8 cellular contexts compared by ENCODE assay signal in genomic region chr19:16066611-16067104, GRCh38. TPM values are rescaled to one million over a fixed set of nuclear protein-coding genes. Genes with fewer than 3 reads are reported as not detected.
DNase-seq lines count a peak whose midpoint lies in the region; ATAC-seq and TF ChIP-seq lines count a peak whose summit lies in the region.

No MANE protein-coding gene starts in this region.

- no peak overlapping the region for H3K27ac ChIP-seq in CD4-positive, CD25-positive, alpha-beta regulatory T cell (ENCODE audit: insufficient read depth, low read length, poor library complexity, severe bottlenecking)
- peak overlapping the region; percentile 59 for H3K27ac ChIP-seq in fibroblast of lung (ENCODE audit: insufficient read depth, low read length)
- H3K27ac ChIP-seq in rectal smooth muscle tissue (ENCODE audit: low read depth, low read length), result peak overlapping the region; percentile 99

- H3K4me3 Mint-ChIP-seq in CD4-positive, CD25-positive, alpha-beta regulatory T cell, result peak overlapping the region in 3 of 4 donors; percentile 42 to 51 (median 42)
- H3K4me3 Mint-ChIP-seq in IgD-negative memory B cell, result peak overlapping the region in 1 of 4 donors; percentile 4

- H3K4me1 ChIP-seq in CD4-positive, CD25-positive, alpha-beta regulatory T cell (ENCODE audit: control insufficient read depth, insufficient read depth, low read length, poor library complexity, severe bottlenecking), result peaks cover 28% of the 10 kb centered on the region
- H3K4me1 ChIP-seq in fibroblast of lung (ENCODE audit: control insufficient read depth, extremely low read depth, insufficient read depth, low read length) (peaks cover 25% of the 10 kb centered on the region), rectal smooth muscle tissue (ENCODE audit: control insufficient read depth, insufficient read depth, low read length) (peaks cover 11% of the 10 kb centered on the region)

- no peak overlapping the region for H2AFZ ChIP-seq in fibroblast of lung (ENCODE audit: low read length)

- no peak overlapping the region for H3K4me3 ChIP-seq in CD4-positive, CD25-positive, alpha-beta regulatory T cell (ENCODE audit: low read depth, low read length)
- H3K4me3 ChIP-seq in fibroblast of lung (replicated peaks in 1 of 4; ENCODE audit: control extremely low read depth in 1 of 4, insufficient read depth in 1 of 4, low read depth in 3 of 4, low read length in 4 of 4) (peak overlapping the region in 1 of 4 experiments; percentile 77), rectal smooth muscle tissue (ENCODE audit: low read length) (peak overlapping the region; percentile 72)

- H3K27me3 ChIP-seq in CD4-positive, CD25-positive, alpha-beta regulatory T cell (ENCODE audit: control insufficient read depth, insufficient read depth, low read length), result no peaks in the 10 kb centered on the region
- no peaks in the 10 kb centered on the region for H3K27me3 ChIP-seq in fibroblast of lung (ENCODE audit: control insufficient read depth, insufficient read depth, low read length)
- H3K27me3 ChIP-seq in rectal smooth muscle tissue (ENCODE audit: control insufficient read depth, insufficient read depth, low read length), result no peaks in the 10 kb centered on the region

- no peak overlapping the region for H3K9ac ChIP-seq in fibroblast of lung (ENCODE audit: insufficient read depth, low read length)
- no peak overlapping the region for H3K9ac ChIP-seq in rectal smooth muscle tissue (ENCODE audit: low read length)

- peaks cover 30% of the 10 kb centered on the region for H3K79me2 ChIP-seq in fibroblast of lung (ENCODE audit: control insufficient read depth, insufficient read depth, low read length)

- H3K27me3 Mint-ChIP-seq in CD4-positive, CD25-positive, alpha-beta regulatory T cell, result peaks cover 11% of the 10 kb centered on the region
- no peaks in the 10 kb centered on the region for H3K27me3 Mint-ChIP-seq in IgD-negative memory B cell

- H3K4me1 Mint-ChIP-seq in CD4-positive, CD25-positive, alpha-beta regulatory T cell, result peaks cover 0 to 31% (median 16%) of the 10 kb centered on the region in 4 donors
- peaks cover 12 to 19% (median 17%) of the 10 kb centered on the region in 3 donors for H3K4me1 Mint-ChIP-seq in IgD-negative memory B cell

- no peaks in the 10 kb centered on the region for H3K36me3 Mint-ChIP-seq in CD4-positive, CD25-positive, alpha-beta regulatory T cell
- H3K36me3 Mint-ChIP-seq in IgD-negative memory B cell, result no peaks in the 10 kb centered on the region

- H3K4me2 ChIP-seq in fibroblast of lung (ENCODE audit: extremely low read depth, insufficient read depth, low read length), result no peak overlapping the region

- H3K36me3 ChIP-seq in CD4-positive, CD25-positive, alpha-beta regulatory T cell (ENCODE audit: control insufficient read depth, insufficient read depth, low read length), result no peaks in the 10 kb centered on the region
- H3K36me3 ChIP-seq in fibroblast of lung (ENCODE audit: control insufficient read depth, insufficient read depth, low read length), result peaks cover 2% of the 10 kb centered on the region
- H3K36me3 ChIP-seq in rectal smooth muscle tissue (ENCODE audit: control insufficient read depth, insufficient read depth, low read length), result peaks cover 5% of the 10 kb centered on the region

- peak; percentile 36 to 79 (median 58) for DNase-seq in CD4-positive, CD25-positive, alpha-beta regulatory T cell
- peak; percentile 42 to 54 for DNase-seq in activated CD4-positive, alpha-beta T cell treated with anti-CD3 and anti-CD28 coated beads for 4 hours
- DNase-seq in fibroblast of lung (ENCODE audit: low read depth in 2 of 2), result peak; percentile 77 to 81
- DNase-seq in midbrain (lab: John Stamatoyannopoulos, UW), result no peak

- ATAC-seq in CD4-positive, CD25-positive, alpha-beta regulatory T cell (ENCODE audit: low read depth in 2 of 2), result no peak
- ATAC-seq in GM21529 (IDR thresholded peaks at IDR 0.05; ENCODE audit: unreplicated experiment) (no peak), GM21447 (IDR thresholded peaks at IDR 0.05; ENCODE audit: unreplicated experiment) (no peak)

- TF ChIP-seq CTCF in fibroblast of lung (conservative IDR thresholded peaks at IDR 0.05 in 1 of 2, IDR thresholded peaks at IDR 0.05 in 1 of 2; ENCODE audit: low read depth in 1 of 2, low read length in 2 of 2), result peak; percentile 14 to 25

- H3K9me3 Mint-ChIP-seq in CD4-positive, CD25-positive, alpha-beta regulatory T cell, result peaks cover 0 to 2% (median 0%) of the 10 kb centered on the region in 7 donors
- no peaks in the 10 kb centered on the region for H3K9me3 Mint-ChIP-seq in IgD-negative memory B cell

- H3K27ac Mint-ChIP-seq in CD4-positive, CD25-positive, alpha-beta regulatory T cell, result peak overlapping the region; percentile 34 to 81 (median 40)
- H3K27ac Mint-ChIP-seq in IgD-negative memory B cell, result peak overlapping the region in 2 of 3 donors; percentile 19 to 60

- H4K20me1 ChIP-seq in fibroblast of lung (ENCODE audit: control insufficient read depth, extremely low read depth, insufficient read depth, low read length), result no peaks in the 10 kb centered on the region

- no peaks in the 10 kb centered on the region for H3K9me3 ChIP-seq in CD4-positive, CD25-positive, alpha-beta regulatory T cell (ENCODE audit: control insufficient read depth in 2 of 2, low read length in 2 of 2)
- H3K9me3 ChIP-seq in fibroblast of lung (ENCODE audit: control insufficient read depth, insufficient read depth, low read depth, low read length), result no peaks in the 10 kb centered on the region

RNA-seq across cellular contexts. Expression of gene TPM4, which starts 9.6 kb away (rescaled TPM):
- 305 TPM for total RNA-seq in CD4-positive, CD25-positive, alpha-beta regulatory T cell
- polyA plus RNA-seq in CD4-positive, CD25-positive, alpha-beta regulatory T cell, result 100 to 1,000 TPM; 109 to 163 (median 131) TPM
- 88.1 TPM for polyA plus RNA-seq in IgD-negative memory B cell
- 720 and 822 TPM in 2 replicates for total RNA-seq in fibroblast of lung
- polyA plus RNA-seq in fibroblast of lung, result 1,637 and 2,577 TPM in 2 replicates
- polyA plus RNA-seq in fibroblast of lung (2012), result 1,306 and 1,822 TPM in 2 replicates
- polyA minus RNA-seq in fibroblast of lung (ENCODE audit: low replicate concordance), result 192 and 286 TPM in 2 replicates

RNA-seq across cellular contexts. Expression of gene RAB8A, which starts 45.0 kb away (rescaled TPM):
- 88.1 TPM for total RNA-seq in CD4-positive, CD25-positive, alpha-beta regulatory T cell
- 10 to 100 TPM; 79.6 to 93.0 (median 87.8) TPM for polyA plus RNA-seq in CD4-positive, CD25-positive, alpha-beta regulatory T cell
- 132 TPM for polyA plus RNA-seq in IgD-negative memory B cell
- total RNA-seq in fibroblast of lung, result 47.5 and 77.6 TPM in 2 replicates
- polyA plus RNA-seq in fibroblast of lung, result 104 and 128 TPM in 2 replicates
- polyA plus RNA-seq in fibroblast of lung (2012), result 101 and 103 TPM in 2 replicates
- polyA minus RNA-seq in fibroblast of lung (ENCODE audit: low replicate concordance), result 47.6 and 76.1 TPM in 2 replicates

Comparison
In these comparisons a context has a peak if more than half of its experiments do, and no peak if none do; other contexts are left out.
1. RNA of gene TPM4, which starts 9.6 kb away (polyA plus RNA-seq): 1,306 to 2,577 TPM in fibroblast of lung; 109 to 163 TPM in CD4-positive, CD25-positive, alpha-beta regulatory T cell and 88.1 TPM in IgD-negative memory B cell (single experiment); every median in the first group is over 4 times any median in the second.